ENCODE assay signal across 2 cellular contexts in the genomic region with DNA sequence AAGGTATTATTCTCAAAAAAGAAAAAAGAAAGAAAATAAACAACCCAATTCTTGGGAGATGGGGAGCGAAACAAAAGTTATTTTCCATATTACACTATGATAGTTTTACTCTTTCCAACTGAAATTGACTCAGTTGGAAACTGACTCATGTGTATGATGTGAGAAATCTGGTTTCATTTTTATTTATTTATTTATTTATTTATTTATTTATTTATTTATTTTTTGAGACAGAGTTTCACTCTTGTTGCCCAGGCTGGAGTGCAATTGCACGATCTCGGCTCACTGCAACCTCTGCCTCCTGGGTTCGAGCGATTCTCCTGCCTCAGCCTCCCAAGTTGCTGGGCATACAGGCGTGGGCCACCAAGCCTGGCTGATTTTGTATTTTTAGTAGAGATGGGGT. TPM values are rescaled to one million over a fixed set of nuclear protein-coding genes. Genes with fewer than 3 reads are reported as not detected.
"Had no signal": no experiment of that assay in that cellular context is flagged by ENCODE, and none has a peak within 500 bp of the region (broad histone marks: within the 10 kb centered on the region; RNA-seq: fewer than 3 reads in every experiment).

No MANE protein-coding gene starts in this region.

RNA-seq across cellular contexts. Expression of a gene that starts 11.3 kb away (rescaled TPM):
- total RNA-seq: HT-29 had no signal
- polyA plus RNA-seq: HepG2 had no signal
